In the genomic region with DNA sequence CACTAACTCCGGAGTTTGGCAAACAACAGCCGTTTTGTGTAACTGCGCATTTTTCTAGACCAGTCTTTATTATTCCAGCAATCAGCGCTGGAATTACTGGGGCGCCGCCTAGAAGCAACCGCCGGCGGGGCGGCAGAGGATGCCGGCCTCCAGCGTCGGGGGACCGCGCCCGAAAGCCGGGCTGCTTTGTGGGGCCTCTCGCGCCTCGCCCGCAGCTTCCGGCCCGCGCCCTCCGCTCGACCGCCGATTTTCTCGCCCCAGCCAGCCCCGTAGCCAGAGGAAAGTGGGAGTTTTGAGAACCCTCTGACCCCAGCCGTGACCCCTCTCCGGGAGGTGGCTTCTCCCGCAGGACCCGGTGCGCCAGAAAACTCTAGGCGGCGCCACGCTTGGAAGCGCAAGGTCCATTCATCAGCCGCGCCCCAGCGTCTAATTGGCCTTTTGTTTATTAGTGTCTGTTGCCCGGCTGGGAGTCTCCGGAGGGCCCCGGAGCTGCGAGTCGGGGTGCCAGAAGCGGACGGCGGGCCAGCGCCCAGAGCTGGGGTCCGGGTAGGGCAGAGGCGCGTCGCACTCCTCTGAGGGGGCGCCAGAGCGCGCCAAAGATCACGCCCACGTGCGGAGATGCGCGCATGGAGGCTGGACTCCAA, we compare ENCODE assay signal across 17 cellular contexts. TPM values are rescaled to one million over a fixed set of nuclear protein-coding genes. Genes with fewer than 3 reads are reported as not detected.
DNase-seq lines count a peak whose midpoint lies in the region; ATAC-seq, FAIRE-seq and TF ChIP-seq lines count a peak whose summit lies in the region.
"Had no signal": no experiment of that assay in that cellular context is flagged by ENCODE, and none has a peak within 500 bp of the region (broad histone marks: within the 10 kb centered on the region; RNA-seq: fewer than 3 reads in every experiment).

No MANE protein-coding gene starts in this region.

- intact Hi-C loops in activated T-helper 1 cell treated with anti-CD3 and anti-CD28 coated beads, Interleukin-12 subunit alpha, Interleukin-12 subunit beta, Interleukin-2, Interleukin-4 antibody, amounts not matched to agents 30 ng/mL and 10 ng/mL and 1 ng/mL, durations not matched to agents 14 hours and 24 hours and 36 hours (cut with micrococcal nuclease): no loop called here

- no peaks in the 10 kb centered on the region for H3K4me1 ChIP-seq in SJCRH30

- H3K27ac Mint-ChIP-seq in activated T-helper 1 cell treated with anti-CD3 and anti-CD28 coated beads, Interleukin-12 subunit alpha, Interleukin-12 subunit beta, Interleukin-2, Interleukin-4 antibody, amounts not matched to agents 30 ng/mL and 10 ng/mL and 1 ng/mL, durations not matched to agents 14 hours and 24 hours and 36 hours: peak overlapping the region; percentile 73
- H3K27ac Mint-ChIP-seq: stimulated activated effector memory CD8-positive, alpha-beta T cell treated with anti-CD3 and anti-CD28 coated beads, Interleukin-12 subunit alpha, Interleukin-12 subunit beta, amount 100 ng/mL, for 72 hours; T-cell had no signal

- H3K4me3 ChIP-seq in iPS-18c (ENCODE audit: insufficient read depth, low read depth, low read length): peak overlapping the region; percentile 24
- H3K4me3 ChIP-seq in SJCRH30: no peak overlapping the region
- H3K4me3 ChIP-seq: BLaER1 treated with 17β-estradiol and CSF1 and Interleukin-3, amounts not matched to agents 10 nM and 100 nM; cardiac muscle cell had no signal

- ATAC-seq in HG02642 (IDR thresholded peaks at IDR 0.05; ENCODE audit: poor library complexity, unreplicated experiment): no peak
- ATAC-seq: stimulated activated effector memory CD8-positive, alpha-beta T cell treated with anti-CD3 and anti-CD28 coated beads, Interleukin-12 subunit alpha, Interleukin-12 subunit beta, amount 100 ng/mL, for 72 hours; T-cell had no signal

- peaks cover 2% of the 10 kb centered on the region for H3K36me3 Mint-ChIP-seq in activated T-helper 1 cell treated with anti-CD3 and anti-CD28 coated beads, Interleukin-12 subunit alpha, Interleukin-12 subunit beta, Interleukin-2, Interleukin-4 antibody, amounts not matched to agents 30 ng/mL and 10 ng/mL and 1 ng/mL, durations not matched to agents 14 hours and 24 hours and 36 hours (ENCODE audit: low read depth)
- H3K36me3 Mint-ChIP-seq: T-cell had no signal

- peaks cover 70% of the 10 kb centered on the region for H3K27me3 Mint-ChIP-seq in activated T-helper 1 cell treated with anti-CD3 and anti-CD28 coated beads, Interleukin-12 subunit alpha, Interleukin-12 subunit beta, Interleukin-2, Interleukin-4 antibody, amounts not matched to agents 30 ng/mL and 10 ng/mL and 1 ng/mL, durations not matched to agents 14 hours and 24 hours and 36 hours (ENCODE audit: insufficient read depth)

- no peaks in the 10 kb centered on the region for H3K36me3 ChIP-seq in SJCRH30
- H3K36me3 ChIP-seq: BLaER1 treated with 17β-estradiol and CSF1 and Interleukin-3, amounts not matched to agents 10 nM and 100 nM; cardiac muscle cell; esophagus muscularis mucosa had no signal

- H3K27ac ChIP-seq in SJCRH30: no peak overlapping the region
- H3K27ac ChIP-seq: BLaER1 treated with 17β-estradiol and CSF1 and Interleukin-3, amounts not matched to agents 10 nM and 100 nM; cardiac muscle cell; esophagus muscularis mucosa had no signal

- peaks cover 9% of the 10 kb centered on the region for H3K4me1 Mint-ChIP-seq in activated T-helper 1 cell treated with anti-CD3 and anti-CD28 coated beads, Interleukin-12 subunit alpha, Interleukin-12 subunit beta, Interleukin-2, Interleukin-4 antibody, amounts not matched to agents 30 ng/mL and 10 ng/mL and 1 ng/mL, durations not matched to agents 14 hours and 24 hours and 36 hours (ENCODE audit: low read depth)

- peak; percentile 10 for TF ChIP-seq CTCF in D721Med (IDR thresholded peaks at IDR 0.05; ENCODE audit: insufficient read depth, missing control alignments)

- H3K27me3 ChIP-seq in SJCRH30: no peaks in the 10 kb centered on the region

- no peak overlapping the region for H3K4me3 Mint-ChIP-seq in activated T-helper 1 cell treated with anti-CD3 and anti-CD28 coated beads, Interleukin-12 subunit alpha, Interleukin-12 subunit beta, Interleukin-2, Interleukin-4 antibody, amounts not matched to agents 30 ng/mL and 10 ng/mL and 1 ng/mL, durations not matched to agents 14 hours and 24 hours and 36 hours
- H3K4me3 Mint-ChIP-seq: stimulated activated effector memory CD8-positive, alpha-beta T cell treated with anti-CD3 and anti-CD28 coated beads, Interleukin-12 subunit alpha, Interleukin-12 subunit beta, amount 100 ng/mL, for 72 hours had no signal

- no peaks in the 10 kb centered on the region for H3K9me3 Mint-ChIP-seq in activated T-helper 1 cell treated with anti-CD3 and anti-CD28 coated beads, Interleukin-12 subunit alpha, Interleukin-12 subunit beta, Interleukin-2, Interleukin-4 antibody, amounts not matched to agents 30 ng/mL and 10 ng/mL and 1 ng/mL, durations not matched to agents 14 hours and 24 hours and 36 hours
- H3K9me3 Mint-ChIP-seq: stimulated activated effector memory CD8-positive, alpha-beta T cell treated with anti-CD3 and anti-CD28 coated beads, Interleukin-12 subunit alpha, Interleukin-12 subunit beta, amount 100 ng/mL, for 72 hours; T-cell had no signal

- no peak for DNase-seq in D721Med (ENCODE audit: insufficient read length, low spot score)
- DNase-seq in activated T-helper 1 cell treated with anti-CD3 and anti-CD28 coated beads, Interleukin-12 subunit alpha, Interleukin-12 subunit beta, Interleukin-2, Interleukin-4 antibody, amounts not matched to agents 30 ng/mL and 10 ng/mL and 1 ng/mL, durations not matched to agents 14 hours and 24 hours and 36 hours (ENCODE audit: low spot score): no peak
- DNase-seq in retina: peak; percentile 64
- DNase-seq in C1 segment of cervical spinal cord (lab: John Stamatoyannopoulos, UW): no peak
- no peak for DNase-seq in stimulated activated CD4-positive, alpha-beta T cell treated with anti-CD3 and anti-CD28 coated beads, Interleukin-2, amount 100 ng/mL, for 48 hours
- DNase-seq in SJCRH30: no peak
- DNase-seq: left cardiac atrium, NCI-H2107, T-cell had no signal

- no peak for FAIRE-seq in D721Med (lab: Jason Lieb, UNC)
- FAIRE-seq: G401.6 had no signal

- H3K9me3 ChIP-seq in iPS-18c (ENCODE audit: control insufficient read depth, insufficient read depth, low read length): no peaks in the 10 kb centered on the region
- no peaks in the 10 kb centered on the region for H3K9me3 ChIP-seq in SJCRH30 (replicated peaks)
- H3K9me3 ChIP-seq: esophagus muscularis mucosa had no signal

RNA-seq across cellular contexts. Expression of a gene that starts 10.7 kb away (rescaled TPM):
- total RNA-seq in activated T-helper 1 cell treated with anti-CD3 and anti-CD28 coated beads, Interleukin-12 subunit alpha, Interleukin-12 subunit beta, Interleukin-2, Interleukin-4 antibody, amounts not matched to agents 30 ng/mL and 10 ng/mL and 1 ng/mL, durations not matched to agents 14 hours and 24 hours and 36 hours: not detected in 2 replicates
- 2.5 and 2.6 TPM in 2 replicates for total RNA-seq in SJCRH30 (2014; rRNA removed; shearing (Covaris generic))
- total RNA-seq: cardiac muscle cell, LHCN-M2, T-cell had no signal
